8 cellular contexts compared by ENCODE assay signal in genomic region chr1:212070720-212071302, GRCh38. TPM values are rescaled to one million over a fixed set of nuclear protein-coding genes. Genes with fewer than 3 reads are reported as not detected.
DNase-seq lines count a peak whose midpoint lies in the region; ATAC-seq, FAIRE-seq and TF ChIP-seq lines count a peak whose summit lies in the region.

No MANE protein-coding gene starts in this region.

- peak; percentile 59 for ATAC-seq in memory B cell (ENCODE audit: low read depth)

- H3K4me1 Mint-ChIP-seq in memory B cell = peaks cover 3% of the 10 kb centered on the region

- H3K9me3 Mint-ChIP-seq in memory B cell = no peaks in the 10 kb centered on the region

- no peaks in the 10 kb centered on the region for H3K36me3 Mint-ChIP-seq in memory B cell

- H3K4me3 Mint-ChIP-seq in memory B cell = no peak overlapping the region

- FAIRE-seq in A204.1 (lab: Jason Lieb, UNC) = peak; percentile 92

- DNase-seq in GM12864 (ENCODE audit: low read depth) (no peak), NOMO-1 treated with DMSO at 0.1 percent for 48 hours (lab: John Stamatoyannopoulos, UW; ENCODE audit: unreplicated experiment) (peak; percentile 29), dermis blood vessel endothelial cell (peak; percentile 82), memory B cell (ENCODE audit: low spot score in 2 of 2) (peak in 1 of 2 donors; percentile 25), NCI-H187 (lab: John Stamatoyannopoulos, UW) (no peak), HuH-7.5 (ENCODE audit: low spot score) (no peak)
- DNase-seq in NK-92 treated with Interleukin-12 subunit alpha and Interleukin-12 subunit beta, amount 100 ng/mL, for 24 hours (lab: John Stamatoyannopoulos, UW) = no peak

- no peak overlapping the region for H3K27ac Mint-ChIP-seq in memory B cell

- peak; percentile 31 for TF ChIP-seq CTCF in GM12864 (IDR thresholded peaks at IDR 0.05; ENCODE audit: low read depth, low read length, missing control alignments)

- no peak overlapping the region for H3K4me3 ChIP-seq in GM12864 (ENCODE audit: low read depth, low read length)

- no peaks in the 10 kb centered on the region for H3K27me3 Mint-ChIP-seq in memory B cell

RNA-seq across cellular contexts. Expression of gene DTL, which starts 35.3 kb away (rescaled TPM):
- total RNA-seq in dermis blood vessel endothelial cell = 12.6 and 20.2 TPM in 2 replicates

RNA-seq across cellular contexts. Expression of gene INTS7, which starts 35.5 kb away (rescaled TPM):
- 13.3 and 23.7 TPM in 2 replicates for total RNA-seq in dermis blood vessel endothelial cell

Comparison
In these comparisons a context has a peak if more than half of its experiments do, and no peak if none do; other contexts are left out.
1. DNase-seq: peak in NOMO-1 treated with DMSO at 0.1 percent for 48 hours (single experiment) and dermis blood vessel endothelial cell (single experiment); none in GM12864 (single experiment), NCI-H187 (0 of 2), HuH-7.5 (single experiment) and NK-92 treated with Interleukin-12 subunit alpha and Interleukin-12 subunit beta, amount 100 ng/mL, for 24 hours (single experiment).